28 cellular contexts compared by ENCODE assay signal in genomic region chr4:113109106-113109740, GRCh38. TPM values are rescaled to one million over a fixed set of nuclear protein-coding genes. Genes with fewer than 3 reads are reported as not detected.
A peak's percentile ranks its signal among the peaks of the same experiment; 100 is the strongest.
DNase-seq lines count a peak whose midpoint lies in the region; TF ChIP-seq lines count a peak whose summit lies in the region.
"Had no signal": no experiment of that assay in that cellular context is flagged by ENCODE, and none has a peak within 500 bp of the region (broad histone marks: within the 10 kb centered on the region; RNA-seq: fewer than 3 reads in every experiment).

No MANE protein-coding gene starts in this region.

- H3K9me3 ChIP-seq in Caco-2 (no peaks in the 10 kb centered on the region), hepatocyte (ENCODE audit: low read depth) (no peaks in the 10 kb centered on the region)
- H3K9me3 ChIP-seq: BE2C, MG63, upper lobe of right lung had no signal

- no TSS peak for BruUV-seq in Caco-2 (replicated peaks; lab: Mats Ljungman, UMichigan)

- no peaks in the 10 kb centered on the region for H3K27me3 Mint-ChIP-seq in Caco-2 (ENCODE audit: insufficient read depth, unreplicated experiment)
- H3K27me3 Mint-ChIP-seq in nephron progenitor cell (ENCODE audit: low read depth, poor library complexity) = peaks cover 5% of the 10 kb centered on the region
- H3K27me3 Mint-ChIP-seq in activated CD4-positive, alpha-beta T cell treated with anti-CD3 and anti-CD28 coated beads, Interleukin-2, amount 10 ng/mL, durations not matched to agents 24 days and 14 days = peaks cover 4% of the 10 kb centered on the region
- H3K27me3 Mint-ChIP-seq: brain had no signal

- H3K4me3 ChIP-seq in Caco-2 (ENCODE audit: low read depth, low read length) = no peak overlapping the region
- no peak overlapping the region for H3K4me3 ChIP-seq in hepatocyte
- H3K4me3 ChIP-seq: lung, MG63, neural progenitor cell, upper lobe of right lung had no signal

- DNase-seq in Caco-2 (peak; percentile 46 to 47), NCI-H146 (lab: John Stamatoyannopoulos, UW) (peak; percentile 25), hepatocyte (ENCODE audit: low spot score) (peak; percentile 50), nephron progenitor cell (no peak), AG08396 (ENCODE audit: low spot score) (no peak), nucleus accumbens (lab: John Stamatoyannopoulos, UW) (no peak), RPMI8226 (no peak)
- DNase-seq in activated CD4-positive, alpha-beta T cell treated with anti-CD3 and anti-CD28 coated beads, Interleukin-2, amount 10 ng/mL, durations not matched to agents 24 days and 14 days = no peak
- DNase-seq: activated naive CD4-positive, alpha-beta T cell treated with Interleukin-2 at 50 U/mL for 16 hours; BE2C; CD8-positive, alpha-beta memory T cell; DMS153; GDM1; H7; islet precursor cell; KBM-7; MG63; NCI-H2171; NCI-H524 treated with DMSO at 0.1 percent for 48 hours; NK-92 treated with Interleukin-12 subunit alpha and Interleukin-12 subunit beta, amount 100 ng/mL, for 24 hours; PC-3; upper lobe of right lung; WERI-Rb-1 had no signal

- H4K20me1 ChIP-seq in hepatocyte (ENCODE audit: insufficient read depth, poor library complexity, severe bottlenecking) = no peaks in the 10 kb centered on the region

- peak overlapping the region; percentile 77 for H3K27ac Mint-ChIP-seq in Caco-2 (ENCODE audit: unreplicated experiment)
- peak overlapping the region; percentile 86 for H3K27ac Mint-ChIP-seq in nephron progenitor cell
- H3K27ac Mint-ChIP-seq in activated CD4-positive, alpha-beta T cell treated with anti-CD3 and anti-CD28 coated beads, Interleukin-2, amount 10 ng/mL, durations not matched to agents 24 days and 14 days = no peak overlapping the region
- H3K27ac Mint-ChIP-seq: CD8-positive, alpha-beta memory T cell; neural progenitor cell; T-helper 2 cell treated with Interferon-gamma antibody and Interleukin-4, amounts not matched to agents 5 μg/mL and 100 μg/mL, for 36 hours had no signal

- WGBS in hepatocyte (ENCODE audit: low lambda C conversion rate, missing lambda C conversion rate) = 37% methylated on average over 4 of the region's 4 CpGs

- H3K4me1 ChIP-seq in Caco-2 (peaks cover 29% of the 10 kb centered on the region), hepatocyte (ENCODE audit: insufficient read depth) (peaks cover 10% of the 10 kb centered on the region)
- H3K4me1 ChIP-seq: upper lobe of right lung had no signal

- H3K79me2 ChIP-seq in hepatocyte = no peaks in the 10 kb centered on the region

- peak overlapping the region; percentile 63 for H3K4me3 Mint-ChIP-seq in Caco-2 (ENCODE audit: unreplicated experiment)
- peak overlapping the region; percentile 47 for H3K4me3 Mint-ChIP-seq in nephron progenitor cell
- H3K4me3 Mint-ChIP-seq in activated CD4-positive, alpha-beta T cell treated with anti-CD3 and anti-CD28 coated beads, Interleukin-2, amount 10 ng/mL, durations not matched to agents 24 days and 14 days = no peak overlapping the region
- H3K4me3 Mint-ChIP-seq: brain; CD8-positive, alpha-beta memory T cell; neural progenitor cell; T-helper 2 cell treated with Interferon-gamma antibody and Interleukin-4, amounts not matched to agents 5 μg/mL and 100 μg/mL, for 36 hours had no signal

- intact Hi-C loops in Caco-2 (cut with micrococcal nuclease; ENCODE audit: unreplicated experiment) = loop anchor here (1.0 to 5.0 kb wide), 3 partner anchors 38 to 1273 kb away; no protein-coding TSS in a partner anchor
- intact Hi-C loops in activated CD4-positive, alpha-beta T cell treated with anti-CD3 and anti-CD28 coated beads, Interleukin-2, amount 10 ng/mL, durations not matched to agents 24 days and 14 days (cut with micrococcal nuclease) = no loop called here

- H3K27me3 ChIP-seq in Caco-2 (replicated peaks; ENCODE audit: control insufficient read depth, insufficient read depth, low read length) (no peaks in the 10 kb centered on the region), hepatocyte (no peaks in the 10 kb centered on the region)
- H3K27me3 ChIP-seq: BE2C, MG63, neural progenitor cell, upper lobe of right lung had no signal

- peak overlapping the region; percentile 50 for H3K4me2 ChIP-seq in hepatocyte
- H3K4me2 ChIP-seq: neural progenitor cell had no signal

- H3K9me3 Mint-ChIP-seq in Caco-2 (ENCODE audit: unreplicated experiment) = no peaks in the 10 kb centered on the region
- no peaks in the 10 kb centered on the region for H3K9me3 Mint-ChIP-seq in nephron progenitor cell
- H3K9me3 Mint-ChIP-seq in activated CD4-positive, alpha-beta T cell treated with anti-CD3 and anti-CD28 coated beads, Interleukin-2, amount 10 ng/mL, durations not matched to agents 24 days and 14 days = no peaks in the 10 kb centered on the region
- H3K9me3 Mint-ChIP-seq: brain; CD8-positive, alpha-beta memory T cell; neural progenitor cell; T-helper 2 cell treated with Interferon-gamma antibody and Interleukin-4, amounts not matched to agents 5 μg/mL and 100 μg/mL, for 36 hours had no signal

- H3K4me1 Mint-ChIP-seq in Caco-2 (ENCODE audit: low read depth, unreplicated experiment) (peaks cover 20% of the 10 kb centered on the region), nephron progenitor cell (peaks cover 83% of the 10 kb centered on the region)
- no peaks in the 10 kb centered on the region for H3K4me1 Mint-ChIP-seq in activated CD4-positive, alpha-beta T cell treated with anti-CD3 and anti-CD28 coated beads, Interleukin-2, amount 10 ng/mL, durations not matched to agents 24 days and 14 days
- H3K4me1 Mint-ChIP-seq: CD8-positive, alpha-beta memory T cell had no signal

- POLR2A ChIA-PET in Caco-2 (lab: Charles Lee) = interaction anchor here (1.0 kb wide), 1 partner anchor 44 kb away, joined by 5 read pairs; no protein-coding TSS in a partner anchor

- H3K36me3 ChIP-seq in Caco-2 (ENCODE audit: control insufficient read depth, insufficient read depth, low read length) (no peaks in the 10 kb centered on the region), hepatocyte (replicated peaks; ENCODE audit: insufficient read depth, low read depth) (no peaks in the 10 kb centered on the region)
- H3K36me3 ChIP-seq: BE2C, MG63, neural progenitor cell, upper lobe of right lung, WERI-Rb-1 had no signal

- H3K9me2 ChIP-seq in hepatocyte (replicated peaks; ENCODE audit: insufficient read depth) = no peaks in the 10 kb centered on the region

- CTCF ChIA-PET in Caco-2 (lab: Charles Lee) = interaction anchor here (1.3 to 2.1 kb wide), 4 partner anchors 44 to 139 kb away, joined by 4 to 7 read pairs (median 5); no protein-coding TSS in a partner anchor

- H2AFZ ChIP-seq in hepatocyte = no peak overlapping the region
- H2AFZ ChIP-seq: neural progenitor cell had no signal

- peak overlapping the region; percentile 73 for H3K27ac ChIP-seq in hepatocyte
- H3K27ac ChIP-seq: neural progenitor cell, upper lobe of right lung, WERI-Rb-1 had no signal

- TF ChIP-seq CTCF in Caco-2 (IDR thresholded peaks at IDR 0.05; ENCODE audit: insufficient read depth in 1 of 2, low read depth in 1 of 2, low read length in 1 of 2, severe bottlenecking in 1 of 2, unreplicated experiment in 1 of 2) (no peak), hepatocyte (IDR thresholded peaks at IDR 0.05; ENCODE audit: poor library complexity) (no peak), nephron progenitor cell (IDR thresholded peaks at IDR 0.05) (no peak)

- H3K36me3 Mint-ChIP-seq in Caco-2 (ENCODE audit: insufficient read depth, unreplicated experiment) (peaks cover 5% of the 10 kb centered on the region), nephron progenitor cell (ENCODE audit: low read depth) (no peaks in the 10 kb centered on the region)
- H3K36me3 Mint-ChIP-seq in activated CD4-positive, alpha-beta T cell treated with anti-CD3 and anti-CD28 coated beads, Interleukin-2, amount 10 ng/mL, durations not matched to agents 24 days and 14 days (ENCODE audit: low read depth) = no peaks in the 10 kb centered on the region
- H3K36me3 Mint-ChIP-seq: brain; CD8-positive, alpha-beta memory T cell; neural progenitor cell had no signal

RNA-seq across cellular contexts. Expression of gene ANK2, which starts 59.8 kb away (rescaled TPM):
- total RNA-seq in Caco-2 (2022) (21.9 and 26.3 TPM in 2 replicates), hepatocyte (10.9 and 17.5 TPM in 2 replicates)
- polyA plus RNA-seq in hepatocyte = 3.6 and 4.9 TPM in 2 replicates
- 2.5 and 2.6 TPM in 2 replicates for total RNA-seq in activated CD4-positive, alpha-beta T cell treated with anti-CD3 and anti-CD28 coated beads, Interleukin-2, amount 10 ng/mL, durations not matched to agents 24 days and 14 days
- total RNA-seq: endothelial cell of umbilical vein had no signal
- polyA plus RNA-seq: CD8-positive, alpha-beta memory T cell; endothelial cell of umbilical vein had no signal

Comparison
In these comparisons a context has a peak if more than half of its experiments do, and no peak if none do; other contexts are left out.
1. DNase-seq: peak in Caco-2 (2 of 2), NCI-H146 (single experiment) and hepatocyte (single experiment); none in nephron progenitor cell (single experiment), AG08396 (single experiment), nucleus accumbens (0 of 56), activated CD4-positive, alpha-beta T cell treated with anti-CD3 and anti-CD28 coated beads, Interleukin-2, amount 10 ng/mL, durations not matched to agents 24 days and 14 days (single experiment) and RPMI8226 (single experiment).